In the genomic region with DNA sequence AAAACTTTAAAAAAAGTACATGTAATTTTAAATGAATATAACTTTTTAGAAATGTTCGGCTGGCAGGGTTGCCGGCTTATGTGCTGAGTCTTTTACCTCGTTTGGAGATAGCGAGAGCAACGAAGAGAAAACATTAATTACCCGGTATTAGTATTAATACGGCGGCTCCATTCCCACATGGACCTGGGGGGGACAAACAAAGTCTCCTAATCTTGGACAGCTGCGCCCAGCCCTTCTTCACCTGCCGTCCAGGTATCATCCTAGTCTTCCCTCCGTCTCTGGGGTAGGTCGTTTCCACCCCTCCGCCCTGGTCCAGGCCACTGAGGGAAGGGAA, we compare ENCODE assay signal across 8 cellular contexts. TPM values are rescaled to one million over a fixed set of nuclear protein-coding genes. Genes with fewer than 3 reads are reported as not detected.
DNase-seq lines count a peak whose midpoint lies in the region; ATAC-seq lines count a peak whose summit lies in the region.

No MANE protein-coding gene starts in this region.

- H3K4me3 Mint-ChIP-seq in activated naive CD8-positive, alpha-beta T cell treated with anti-CD3 and anti-CD28 coated beads for 36 hours, result peak overlapping the region; percentile 87
- peak overlapping the region; percentile 82 to 86 (median 83) for H3K4me3 Mint-ChIP-seq in immature natural killer cell

- H3K27me3 ChIP-seq in subcutaneous abdominal adipose tissue (ENCODE audit: control insufficient read depth in 5 of 5, insufficient read depth in 4 of 5, low read length in 5 of 5), result no peaks in the 10 kb centered on the region

- no peaks in the 10 kb centered on the region for H3K9me3 Mint-ChIP-seq in activated naive CD8-positive, alpha-beta T cell treated with anti-CD3 and anti-CD28 coated beads for 36 hours
- H3K9me3 Mint-ChIP-seq in immature natural killer cell, result no peaks in the 10 kb centered on the region

- H3K36me3 ChIP-seq in subcutaneous abdominal adipose tissue (ENCODE audit: control insufficient read depth in 5 of 5, insufficient read depth in 5 of 5, low read length in 5 of 5), result peaks cover 0 to 2% (median 0%) of the 10 kb centered on the region in 5 donors

- peak overlapping the region; percentile 64 to 86 (median 83) for H3K4me3 ChIP-seq in subcutaneous abdominal adipose tissue (ENCODE audit: low read depth in 1 of 5, low read length in 5 of 5)

- H3K4me1 ChIP-seq in subcutaneous abdominal adipose tissue (ENCODE audit: control insufficient read depth in 5 of 5, insufficient read depth in 5 of 5, low read length in 5 of 5), result peaks cover 6 to 36% (median 26%) of the 10 kb centered on the region in 5 donors

- peak overlapping the region; percentile 89 to 98 (median 95) for H3K9ac ChIP-seq in subcutaneous abdominal adipose tissue (ENCODE audit: low read length in 5 of 5)

- no peaks in the 10 kb centered on the region for H3K9me3 ChIP-seq in subcutaneous abdominal adipose tissue (ENCODE audit: control insufficient read depth in 5 of 5, low read length in 5 of 5)

- peak; percentile 33 to 54 for DNase-seq in NCI-H524 (lab: John Stamatoyannopoulos, UW)
- DNase-seq in NCI-H524 treated with DMSO at 0.1 percent for 48 hours (lab: John Stamatoyannopoulos, UW), result no peak
- DNase-seq in activated naive CD8-positive, alpha-beta T cell treated with anti-CD3 and anti-CD28 coated beads for 36 hours, result no peak
- no peak for DNase-seq in immature natural killer cell
- no peak for DNase-seq in mesenteric fat pad (ENCODE audit: low spot score)
- DNase-seq in DMS 273 (lab: John Stamatoyannopoulos, UW; ENCODE audit: unreplicated experiment), result no peak

- peak overlapping the region; percentile 86 for H3K27ac ChIP-seq in subcutaneous abdominal adipose tissue (ENCODE audit: low read depth, low read length)

- no peak for ATAC-seq in HG02870 (IDR thresholded peaks at IDR 0.05; ENCODE audit: unreplicated experiment)

- peaks cover 12% of the 10 kb centered on the region for H3K36me3 Mint-ChIP-seq in activated naive CD8-positive, alpha-beta T cell treated with anti-CD3 and anti-CD28 coated beads for 36 hours
- peaks cover 0 to 3% (median 0%) of the 10 kb centered on the region in 3 donors for H3K36me3 Mint-ChIP-seq in immature natural killer cell

- peaks cover 44% of the 10 kb centered on the region for H3K4me1 Mint-ChIP-seq in activated naive CD8-positive, alpha-beta T cell treated with anti-CD3 and anti-CD28 coated beads for 36 hours
- peaks cover 44 to 45% of the 10 kb centered on the region in 2 donors for H3K4me1 Mint-ChIP-seq in immature natural killer cell

- no peaks in the 10 kb centered on the region for H3K27me3 Mint-ChIP-seq in activated naive CD8-positive, alpha-beta T cell treated with anti-CD3 and anti-CD28 coated beads for 36 hours
- peaks cover 2 to 4% (median 2%) of the 10 kb centered on the region in 3 donors for H3K27me3 Mint-ChIP-seq in immature natural killer cell (ENCODE audit: low read depth in 3 of 3)

- peak overlapping the region; percentile 83 for H3K27ac Mint-ChIP-seq in activated naive CD8-positive, alpha-beta T cell treated with anti-CD3 and anti-CD28 coated beads for 36 hours
- H3K27ac Mint-ChIP-seq in immature natural killer cell, result peak overlapping the region; percentile 86 to 92 (median 91)

RNA-seq across cellular contexts. Expression of gene DIS3L, which starts 0.3 kb away (rescaled TPM):
- 10 to 100 TPM; 22.1 to 23.4 TPM for total RNA-seq in activated naive CD8-positive, alpha-beta T cell treated with anti-CD3 and anti-CD28 coated beads for 36 hours
- polyA plus RNA-seq in immature natural killer cell, result 10 to 100 TPM; 27.6 to 38.2 (median 27.8) TPM
- 43.5 TPM for total RNA-seq in mesenteric fat pad

RNA-seq across cellular contexts. Expression of gene MEGF11, which starts 39.5 kb away (rescaled TPM):
- total RNA-seq in activated naive CD8-positive, alpha-beta T cell treated with anti-CD3 and anti-CD28 coated beads for 36 hours, result not detected
- not detected for polyA plus RNA-seq in immature natural killer cell
- total RNA-seq in mesenteric fat pad, result not detected

Comparison
In these comparisons a context has a peak if more than half of its experiments do, and no peak if none do; other contexts are left out.
1. DNase-seq: peak in NCI-H524 (2 of 2); none in NCI-H524 treated with DMSO at 0.1 percent for 48 hours (single experiment), activated naive CD8-positive, alpha-beta T cell treated with anti-CD3 and anti-CD28 coated beads for 36 hours (single experiment), immature natural killer cell (0 of 3), mesenteric fat pad (single experiment) and DMS 273 (single experiment).